Comparison of ENCODE assay signal across 9 cellular contexts in genomic region chr10:104622598-104623209, GRCh38. TPM values are rescaled to one million over a fixed set of nuclear protein-coding genes. Genes with fewer than 3 reads are reported as not detected.
A peak's percentile ranks its signal among the peaks of the same experiment; 100 is the strongest.
DNase-seq lines count a peak whose midpoint lies in the region; ATAC-seq and TF ChIP-seq lines count a peak whose summit lies in the region.
"Had no signal": no experiment of that assay in that cellular context is flagged by ENCODE, and none has a peak within 500 bp of the region (broad histone marks: within the 10 kb centered on the region; RNA-seq: fewer than 3 reads in every experiment).

No MANE protein-coding gene starts in this region.

- no peaks in the 10 kb centered on the region for H3K27me3 ChIP-seq in Caco-2 (replicated peaks; ENCODE audit: control insufficient read depth, insufficient read depth, low read length)

- POLR2A ChIA-PET in Caco-2 (lab: Charles Lee) = no interaction called here

- no peaks in the 10 kb centered on the region for H3K36me3 ChIP-seq in Caco-2 (ENCODE audit: control insufficient read depth, insufficient read depth, low read length)

- H3K9me3 Mint-ChIP-seq in Caco-2 (ENCODE audit: unreplicated experiment) (no peaks in the 10 kb centered on the region), natural killer cell (peaks cover 0 to 2% of the 10 kb centered on the region in 2 donors)

- TF ChIP-seq CTCF in Caco-2 (IDR thresholded peaks at IDR 0.05; ENCODE audit: insufficient read depth in 1 of 2, low read depth in 1 of 2, low read length in 1 of 2, severe bottlenecking in 1 of 2, unreplicated experiment in 1 of 2) = peak; percentile 73 to 85
- TF ChIP-seq CTCF in natural killer cell (IDR thresholded peaks at IDR 0.05) = no peak

- intact Hi-C loops in Caco-2 (cut with micrococcal nuclease; ENCODE audit: unreplicated experiment) = loop anchor here (1.0 kb wide), 2 partner anchors 42 to 216 kb away; no protein-coding TSS in a partner anchor
- intact Hi-C loops in natural killer cell (cut with micrococcal nuclease) = no loop called here

- H3K4me3 Mint-ChIP-seq in Caco-2 (ENCODE audit: unreplicated experiment) (no peak overlapping the region), natural killer cell (no peak overlapping the region)

- CTCF ChIA-PET in Caco-2 (lab: Charles Lee) = interaction anchor here (0.7 to 1.9 kb wide), 5 partner anchors 40 to 317 kb away, joined by 3 to 15 read pairs (median 6); no protein-coding TSS in a partner anchor

- ATAC-seq in GM21529 (IDR thresholded peaks at IDR 0.05; ENCODE audit: unreplicated experiment) = peak; percentile 49
- ATAC-seq in HG02678 (IDR thresholded peaks at IDR 0.05; ENCODE audit: unreplicated experiment) = no peak
- no peak for ATAC-seq in natural killer cell
- ATAC-seq in HG02642 (IDR thresholded peaks at IDR 0.05; ENCODE audit: poor library complexity, unreplicated experiment) = no peak

- DNase-seq in Caco-2 (peak; percentile 59 to 71), RKO (ENCODE audit: low spot score) (peak; percentile 37), iPS-NIHi11 (ENCODE audit: low spot score) (peak; percentile 79), natural killer cell (no peak)
- no peak for DNase-seq in activated effector memory CD4-positive, alpha-beta T cell treated with anti-CD3 and anti-CD28 coated beads, Interleukin-2, amount 50 U/mL, for 16 hours

- no peak overlapping the region for H3K4me3 ChIP-seq in Caco-2 (ENCODE audit: low read depth, low read length)

- BruUV-seq in Caco-2 (replicated peaks; lab: Mats Ljungman, UMichigan) = no TSS peak

- H3K27ac Mint-ChIP-seq in Caco-2 (ENCODE audit: unreplicated experiment) (no peak overlapping the region), natural killer cell (no peak overlapping the region)

- H3K4me1 Mint-ChIP-seq in Caco-2 (ENCODE audit: low read depth, unreplicated experiment) (no peaks in the 10 kb centered on the region), natural killer cell (no peaks in the 10 kb centered on the region)

- no peaks in the 10 kb centered on the region for H3K9me3 ChIP-seq in Caco-2

- no peaks in the 10 kb centered on the region for H3K4me1 ChIP-seq in Caco-2

- peaks cover 23% of the 10 kb centered on the region for H3K27me3 Mint-ChIP-seq in Caco-2 (ENCODE audit: insufficient read depth, unreplicated experiment)
- H3K27me3 Mint-ChIP-seq in natural killer cell (ENCODE audit: low read depth in 2 of 2) = peaks cover 22 to 36% of the 10 kb centered on the region in 2 donors

- H3K36me3 Mint-ChIP-seq in Caco-2 (ENCODE audit: insufficient read depth, unreplicated experiment) = no peaks in the 10 kb centered on the region
- no peaks in the 10 kb centered on the region for H3K36me3 Mint-ChIP-seq in natural killer cell

RNA-seq across cellular contexts. Expression of gene SORCS3, which starts 18.4 kb away (rescaled TPM):
- total RNA-seq in Caco-2 (2022) (0.18 and 0.23 TPM in 2 replicates), natural killer cell (under 1 TPM in 2 of 3 donors, not detected in 1; 0.05 to 0.09 TPM)
- total RNA-seq: T-helper 1 cell treated with Interleukin-12 subunit alpha and Interleukin-12 subunit beta and Interleukin-4 antibody, amounts not matched to agents 30 ng/mL and 1 ng/mL, for 36 hours had no signal

Comparison
In these comparisons a context has a peak if more than half of its experiments do, and no peak if none do; other contexts are left out.
1. DNase-seq: peak in Caco-2 (2 of 2), RKO (single experiment) and iPS-NIHi11 (single experiment); none in natural killer cell (single experiment) and activated effector memory CD4-positive, alpha-beta T cell treated with anti-CD3 and anti-CD28 coated beads, Interleukin-2, amount 50 U/mL, for 16 hours (single experiment).